Comparison of ENCODE assay signal across 8 cellular contexts in genomic region chr7:111741811-111742240, GRCh38.
DNase-seq lines count a peak whose midpoint lies in the region; ATAC-seq and TF ChIP-seq lines count a peak whose summit lies in the region.

No MANE protein-coding gene starts in this region.

- no TSS peak for BruUV-seq in Panc1 (replicated peaks; lab: Mats Ljungman, UMichigan)

- DNase-seq in Right ventricle myocardium inferior (ENCODE audit: missing footprints) (peak; percentile 70), cardiac septum (ENCODE audit: low spot score) (no peak), H7 (peak; percentile 42), LHCN-M2 (ENCODE audit: low read depth) (peak; percentile 67), Panc1 (ENCODE audit: low read depth, low spot score) (no peak), T47D (ENCODE audit: low read depth in 1 of 2, low spot score in 1 of 2) (peak; percentile 48 to 83), islet precursor cell (peak; percentile 75)
- DNase-seq in stimulated activated CD4-positive, alpha-beta T cell treated with anti-CD3 and anti-CD28 coated beads, Interleukin-4, amount 100 ng/mL, for 48 hours (ENCODE audit: low read depth in 2 of 2), result peak; percentile 9 to 12

- no peak overlapping the region for H3K27ac ChIP-seq in Panc1 (ENCODE audit: low read length)

- H3K9me3 ChIP-seq in Panc1 (ENCODE audit: control insufficient read depth, insufficient read depth, low read depth, low read length), result no peaks in the 10 kb centered on the region

- POLR2A ChIA-PET in Panc1 (lab: Charles Lee), result no interaction called here

- peak; percentile 80 for TF ChIP-seq CTCF in Panc1 (IDR thresholded peaks at IDR 0.05)

- H3K4me3 ChIP-seq in H7 (ENCODE audit: insufficient read depth, low read depth, low read length) (no peak overlapping the region), Panc1 (ENCODE audit: low read depth in 2 of 2, low read length in 2 of 2) (no peak overlapping the region)

- in situ Hi-C loops in Panc1 (cut with HindIII; ENCODE audit: low pct_unique_long_range_greater_than_20kb, low sequenced_read_pairs), result no loop called here
- in situ Hi-C loops in T47D (cut with HindIII; ENCODE audit: low pct_unique_long_range_greater_than_20kb, low sequenced_read_pairs), result no loop called here

- H3K4me1 ChIP-seq in Panc1 (ENCODE audit: control insufficient read depth, insufficient read depth, low read length), result no peaks in the 10 kb centered on the region

- intact Hi-C loops in Right ventricle myocardium inferior (cut with DNase I) (no loop called here), cardiac septum (cut with DNase I) (loop anchor here (10.0 kb wide), 1 partner anchor 753 kb away; no protein-coding TSS in a partner anchor), Panc1 (cut with micrococcal nuclease; ENCODE audit: unreplicated experiment) (loop anchor here (5.0 kb wide), 3 partner anchors 115 to 755 kb away; no protein-coding TSS in a partner anchor)

- CTCF ChIA-PET in Panc1 (lab: Charles Lee), result interaction anchor here (0.7 kb wide), 2 partner anchors 233 to 1244 kb away, joined by 3 read pairs; no protein-coding TSS in a partner anchor

- H3K27me3 ChIP-seq in H7 (ENCODE audit: control insufficient read depth, insufficient read depth, low read length) (no peaks in the 10 kb centered on the region), Panc1 (ENCODE audit: control insufficient read depth, insufficient read depth, low read length) (no peaks in the 10 kb centered on the region)

- H3K36me3 ChIP-seq in H7 (replicated peaks; ENCODE audit: control insufficient read depth, insufficient read depth, low read length), result no peaks in the 10 kb centered on the region; the same call in 1 of the 2 replicates
- no peaks in the 10 kb centered on the region for H3K36me3 ChIP-seq in Panc1 (ENCODE audit: control insufficient read depth, insufficient read depth, low read length)

- ATAC-seq in Right ventricle myocardium inferior, result peak; percentile 35
- peak; percentile 93 for ATAC-seq in Panc1

Comparison
In these comparisons a context has a peak if more than half of its experiments do, and no peak if none do; other contexts are left out.
1. DNase-seq: peak in Right ventricle myocardium inferior (single experiment), H7 (single experiment), LHCN-M2 (single experiment), T47D (2 of 2), islet precursor cell (single experiment) and stimulated activated CD4-positive, alpha-beta T cell treated with anti-CD3 and anti-CD28 coated beads, Interleukin-4, amount 100 ng/mL, for 48 hours (2 of 2); none in cardiac septum (single experiment) and Panc1 (single experiment).